In the genomic region with DNA sequence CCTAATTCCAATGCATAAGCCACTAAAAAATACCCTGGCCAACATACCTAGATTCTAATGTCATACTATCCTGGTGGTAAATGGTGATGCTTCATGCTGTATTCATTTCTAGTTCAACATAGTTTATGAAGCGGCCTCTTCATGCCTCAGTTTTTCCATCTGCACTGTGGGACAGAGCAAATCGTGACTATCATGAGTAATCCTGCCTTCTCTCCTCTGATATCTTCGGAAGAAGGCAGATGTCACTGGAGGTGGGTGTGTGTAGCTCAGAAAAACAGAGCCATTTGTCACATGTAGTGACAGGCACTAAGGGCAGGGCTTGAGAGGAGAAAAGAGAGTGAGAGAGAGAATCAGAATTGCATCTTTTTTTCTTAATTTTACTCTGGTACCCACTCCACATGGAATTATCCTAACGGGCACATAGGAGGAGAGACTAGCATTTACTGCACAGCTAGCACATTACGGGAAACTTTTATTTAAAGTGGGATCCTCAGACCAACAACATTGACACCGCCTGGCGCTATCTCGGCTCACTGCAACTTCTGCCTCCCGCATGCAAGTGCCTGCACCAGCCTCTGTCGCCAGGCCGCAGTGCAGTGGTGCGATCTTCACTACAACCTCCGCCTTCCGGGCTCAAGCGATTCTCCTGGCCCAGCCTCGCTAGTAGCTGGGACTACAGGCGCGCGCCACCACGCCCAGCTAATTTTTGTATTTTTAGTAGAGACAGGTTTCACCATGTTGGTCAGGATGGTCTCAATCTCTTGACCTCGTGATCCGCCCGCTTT, we compare ENCODE assay signal across 21 cellular contexts.
"Had no signal": no experiment of that assay in that cellular context is flagged by ENCODE, and none has a peak within 500 bp of the region (broad histone marks: within the 10 kb centered on the region; RNA-seq: fewer than 3 reads in every experiment).

No MANE protein-coding gene starts in this region.

- H3K27ac ChIP-seq: colonic mucosa, foreskin keratinocyte, hepatocyte, left ventricle myocardium inferior, lower lobe of right lung, spleen, thyroid gland had no signal

- H3K4me3 Mint-ChIP-seq: endodermal cell; memory B cell; mesothelial cell of epicardium; natural killer cell; neural crest cell; stimulated activated naive B cell treated with anti-CD40 and anti-IgM and Interleukin-4, amounts not matched to agents 10 μg/mL and 1 μg/mL and 100 μg/mL, for 72 hours; type B pancreatic cell had no signal

- H3K27ac Mint-ChIP-seq: endodermal cell; memory B cell; mesothelial cell of epicardium; natural killer cell; stimulated activated naive B cell treated with anti-CD40 and anti-IgM and Interleukin-4, amounts not matched to agents 10 μg/mL and 1 μg/mL and 100 μg/mL, for 72 hours; type B pancreatic cell had no signal

- H3K4me1 Mint-ChIP-seq: memory B cell, mesothelial cell of epicardium, natural killer cell, neural crest cell had no signal

- H3K9me3 Mint-ChIP-seq: endodermal cell; memory B cell; mesothelial cell of epicardium; natural killer cell; neural crest cell; stimulated activated naive B cell treated with anti-CD40 and anti-IgM and Interleukin-4, amounts not matched to agents 10 μg/mL and 1 μg/mL and 100 μg/mL, for 72 hours; type B pancreatic cell had no signal

- H3K9me3 ChIP-seq: colonic mucosa, left ventricle myocardium inferior, lower lobe of right lung, spleen, thyroid gland had no signal

- H3K36me3 Mint-ChIP-seq: memory B cell; mesothelial cell of epicardium; natural killer cell; stimulated activated naive B cell treated with anti-CD40 and anti-IgM and Interleukin-4, amounts not matched to agents 10 μg/mL and 1 μg/mL and 100 μg/mL, for 72 hours; type B pancreatic cell had no signal

- H3K36me3 ChIP-seq: colonic mucosa, left ventricle myocardium inferior, lower lobe of right lung, spleen, thyroid gland had no signal

- ATAC-seq: foreskin keratinocyte, left cardiac atrium, lower lobe of right lung, natural killer cell, sciatic nerve had no signal

- FAIRE-seq: endothelial cell of umbilical vein, kidney, urothelium cell line had no signal

- H2AFZ ChIP-seq: hepatocyte had no signal

- DNase-seq: colonic mucosa; effector CD4-positive, alpha-beta T cell; endodermal cell; erythroblast; foreskin keratinocyte; kidney; left cardiac atrium; left ventricle myocardium inferior; lower lobe of right lung; natural killer cell; spleen; stimulated activated naive B cell treated with anti-CD40 and anti-IgM and Interleukin-4, amounts not matched to agents 10 μg/mL and 1 μg/mL and 100 μg/mL, for 72 hours; thyroid gland had no signal

- H3K4me1 ChIP-seq: colonic mucosa, foreskin keratinocyte, lower lobe of right lung, spleen, thyroid gland had no signal

- H3K79me2 ChIP-seq: hepatocyte had no signal

- H3K4me3 ChIP-seq: colonic mucosa, hepatocyte, left ventricle myocardium inferior, lower lobe of right lung, spleen, thyroid gland had no signal

- H3K27me3 ChIP-seq: colonic mucosa, thyroid gland had no signal

- H3K4me2 ChIP-seq: hepatocyte had no signal
